23 cellular contexts compared by ENCODE assay signal in the genomic region with DNA sequence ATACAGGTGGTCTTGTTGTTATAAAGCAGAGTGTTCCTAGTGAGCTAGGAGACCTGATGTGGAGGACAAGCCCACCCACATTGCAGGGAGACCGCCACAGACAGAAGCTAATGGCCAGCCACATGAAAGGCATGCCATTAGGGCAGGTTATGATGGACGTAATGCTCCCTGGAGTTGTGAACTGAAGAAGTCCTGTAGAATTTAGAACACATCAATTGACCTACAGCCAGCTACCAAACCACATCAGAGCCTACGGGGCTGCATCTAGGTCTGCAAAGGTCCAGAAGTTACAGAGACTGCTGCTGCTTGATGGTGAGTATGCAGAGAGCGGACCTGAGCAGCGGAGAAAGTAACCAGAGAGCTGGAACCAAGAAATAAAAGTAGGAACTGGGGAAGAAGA.
"Had no signal": no experiment of that assay in that cellular context is flagged by ENCODE, and none has a peak within 500 bp of the region (broad histone marks: within the 10 kb centered on the region; RNA-seq: fewer than 3 reads in every experiment).

No MANE protein-coding gene starts in this region.

- H3K27me3 ChIP-seq: esophagus muscularis mucosa, sigmoid colon, tibial nerve had no signal

- H3K27me3 Mint-ChIP-seq: activated CD4-positive, alpha-beta T cell treated with anti-CD3 and anti-CD28 coated beads, Interleukin-2, amount 10 ng/mL, durations not matched to agents 7 days and 5 days; activated naive CD4-positive, alpha-beta T cell treated with anti-CD3 and anti-CD28 coated beads, Interleukin-2, amount 10 ng/mL, durations not matched to agents 7 days and 5 days; activated naive CD8-positive, alpha-beta T cell treated with anti-CD3 and anti-CD28 coated beads, Interleukin-2, amount 50 U/mL, for 24 hours; central memory CD8-positive, alpha-beta T cell; naive thymus-derived CD8-positive, alpha-beta T cell had no signal

- H3K36me3 Mint-ChIP-seq: activated naive CD4-positive, alpha-beta T cell treated with anti-CD3 and anti-CD28 coated beads, Interleukin-2, amount 10 ng/mL, durations not matched to agents 7 days and 5 days; naive thymus-derived CD8-positive, alpha-beta T cell had no signal

- H3K4me3 ChIP-seq: coronary artery, esophagus muscularis mucosa, sigmoid colon, tibial nerve had no signal

- H3K27ac Mint-ChIP-seq: activated CD4-positive, alpha-beta T cell treated with anti-CD3 and anti-CD28 coated beads, Interleukin-2, amount 10 ng/mL, durations not matched to agents 7 days and 5 days; activated naive CD4-positive, alpha-beta T cell treated with anti-CD3 and anti-CD28 coated beads, Interleukin-2, amount 10 ng/mL, durations not matched to agents 7 days and 5 days; activated naive CD8-positive, alpha-beta T cell treated with anti-CD3 and anti-CD28 coated beads, Interleukin-2, amount 50 U/mL, for 24 hours; naive thymus-derived CD8-positive, alpha-beta T cell had no signal

- H3K27ac ChIP-seq: coronary artery, esophagus muscularis mucosa, sigmoid colon had no signal

- H3K36me3 ChIP-seq: esophagus muscularis mucosa, sigmoid colon, tibial nerve had no signal

- DNase-seq: activated CD4-positive, alpha-beta T cell treated with anti-CD3 and anti-CD28 coated beads, Interleukin-2, amount 10 ng/mL, durations not matched to agents 7 days and 5 days; activated CD8-positive, alpha-beta memory T cell treated with anti-CD3 and anti-CD28 coated beads, Interleukin-2, amount 50 U/mL, for 4 hours; activated effector memory CD4-positive, alpha-beta T cell treated with Interleukin-2 at 50 U/mL for 16 hours; activated naive CD4-positive, alpha-beta T cell treated with anti-CD3 and anti-CD28 coated beads, Interleukin-2, amount 10 ng/mL, durations not matched to agents 7 days and 5 days; activated naive CD8-positive, alpha-beta T cell treated with anti-CD3 and anti-CD28 coated beads, Interleukin-2, amount 50 U/mL, for 24 hours; activated T-cell treated with anti-CD3 and anti-CD28 coated beads, Interleukin-2, amount 50 U/mL, for 48 hours; anterior cingulate cortex; effector CD8-positive, alpha-beta T cell; left cardiac atrium; mesendoderm; naive thymus-derived CD8-positive, alpha-beta T cell; sigmoid colon; stimulated activated CD4-positive, alpha-beta T cell treated with anti-CD3 and anti-CD28 coated beads, Interleukin-12 subunit alpha, Interleukin-12 subunit beta, amount 100 ng/mL, for 4 hours; stimulated activated CD4-positive, alpha-beta T cell treated with anti-CD3 and anti-CD28 coated beads, Interleukin-1b, Interleukin-23, amount 100 ng/mL, for 48 hours; stimulated activated CD8-positive, alpha-beta memory T cell treated with anti-CD3 and anti-CD28 coated beads, Interleukin-4, amount 100 ng/mL, for 48 hours; stimulated activated naive CD4-positive, alpha-beta T cell treated with Interleukin-2 at 50 U/mL for 16 hours; T-helper 1 cell; T-helper 9 cell had no signal

- H3K9me3 ChIP-seq: esophagus muscularis mucosa, sigmoid colon, tibial nerve had no signal

- H3K9me3 Mint-ChIP-seq: activated CD4-positive, alpha-beta T cell treated with anti-CD3 and anti-CD28 coated beads, Interleukin-2, amount 10 ng/mL, durations not matched to agents 7 days and 5 days; activated naive CD4-positive, alpha-beta T cell treated with anti-CD3 and anti-CD28 coated beads, Interleukin-2, amount 10 ng/mL, durations not matched to agents 7 days and 5 days; activated naive CD8-positive, alpha-beta T cell treated with anti-CD3 and anti-CD28 coated beads, Interleukin-2, amount 50 U/mL, for 24 hours had no signal

- H3K4me3 Mint-ChIP-seq: activated CD4-positive, alpha-beta T cell treated with anti-CD3 and anti-CD28 coated beads, Interleukin-2, amount 10 ng/mL, durations not matched to agents 7 days and 5 days; activated naive CD4-positive, alpha-beta T cell treated with anti-CD3 and anti-CD28 coated beads, Interleukin-2, amount 10 ng/mL, durations not matched to agents 7 days and 5 days; activated naive CD8-positive, alpha-beta T cell treated with anti-CD3 and anti-CD28 coated beads, Interleukin-2, amount 50 U/mL, for 24 hours; central memory CD8-positive, alpha-beta T cell; naive thymus-derived CD8-positive, alpha-beta T cell had no signal

- FAIRE-seq: urothelium cell line had no signal

- H3K4me1 ChIP-seq: sigmoid colon had no signal

- ATAC-seq: activated naive CD8-positive, alpha-beta T cell treated with anti-CD3 and anti-CD28 coated beads, Interleukin-2, amount 50 U/mL, for 24 hours; left cardiac atrium; naive thymus-derived CD8-positive, alpha-beta T cell had no signal

- H3K4me1 Mint-ChIP-seq: activated CD4-positive, alpha-beta T cell treated with anti-CD3 and anti-CD28 coated beads, Interleukin-2, amount 10 ng/mL, durations not matched to agents 7 days and 5 days; activated naive CD4-positive, alpha-beta T cell treated with anti-CD3 and anti-CD28 coated beads, Interleukin-2, amount 10 ng/mL, durations not matched to agents 7 days and 5 days; activated naive CD8-positive, alpha-beta T cell treated with anti-CD3 and anti-CD28 coated beads, Interleukin-2, amount 50 U/mL, for 24 hours; central memory CD8-positive, alpha-beta T cell; naive thymus-derived CD8-positive, alpha-beta T cell had no signal
